In genomic region chr10:21505711-21506278, GRCh38 we compare ENCODE assay signal across 1 cellular context.
TF ChIP-seq lines count a peak whose summit lies in the region.

No MANE protein-coding gene starts in this region.

TF ChIP-seq in HEK293, 187 proteins besides CTCF, POLR2A, EP300 and RAD21 (continued from another document):
- TF ChIP-seq ZSCAN30 (tag by site-specific recombination; IDR thresholded peaks at IDR 0.05) (0 out of 2 replicates have a peak, but pooled peaks have one; percentile 51), ZNF341 (tag by site-specific recombination; IDR thresholded peaks at IDR 0.05; ENCODE audit: low read depth) (peak; percentile 26; the same call in 1 of the 2 replicates), ZNF433 (tag by site-specific recombination; IDR thresholded peaks at IDR 0.05; ENCODE audit: low read depth) (no peak), ZIC2 (tag by site-specific recombination; IDR thresholded peaks at IDR 0.05) (peak; percentile 75)
